ENCODE assay signal across 1 cellular context in the genomic region with DNA sequence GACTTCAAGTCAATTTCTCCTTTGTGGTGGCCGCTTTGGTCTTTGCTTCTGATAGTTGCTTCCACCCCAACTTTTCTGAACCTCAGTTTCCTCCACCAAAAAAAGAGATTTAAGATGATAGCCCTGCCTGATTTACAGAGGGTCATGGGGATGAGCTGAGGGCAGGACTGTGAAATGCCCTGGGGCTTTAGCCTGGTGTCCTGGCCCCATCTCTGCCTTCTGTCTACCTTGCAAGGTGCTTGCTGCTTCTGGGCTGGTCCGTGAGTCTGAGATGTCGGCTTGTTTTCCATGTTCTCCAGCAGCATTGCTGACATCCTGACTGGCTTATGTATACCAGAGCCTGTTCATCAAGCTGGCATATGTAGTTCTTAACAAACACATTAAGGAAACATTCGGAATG.
TF ChIP-seq lines count a peak whose summit lies in the region.

No MANE protein-coding gene starts in this region.

TF ChIP-seq in GM23338, 12 proteins besides CTCF, POLR2A, EP300 and RAD21 (continued from another document):
- TF ChIP-seq, protein P1, sequence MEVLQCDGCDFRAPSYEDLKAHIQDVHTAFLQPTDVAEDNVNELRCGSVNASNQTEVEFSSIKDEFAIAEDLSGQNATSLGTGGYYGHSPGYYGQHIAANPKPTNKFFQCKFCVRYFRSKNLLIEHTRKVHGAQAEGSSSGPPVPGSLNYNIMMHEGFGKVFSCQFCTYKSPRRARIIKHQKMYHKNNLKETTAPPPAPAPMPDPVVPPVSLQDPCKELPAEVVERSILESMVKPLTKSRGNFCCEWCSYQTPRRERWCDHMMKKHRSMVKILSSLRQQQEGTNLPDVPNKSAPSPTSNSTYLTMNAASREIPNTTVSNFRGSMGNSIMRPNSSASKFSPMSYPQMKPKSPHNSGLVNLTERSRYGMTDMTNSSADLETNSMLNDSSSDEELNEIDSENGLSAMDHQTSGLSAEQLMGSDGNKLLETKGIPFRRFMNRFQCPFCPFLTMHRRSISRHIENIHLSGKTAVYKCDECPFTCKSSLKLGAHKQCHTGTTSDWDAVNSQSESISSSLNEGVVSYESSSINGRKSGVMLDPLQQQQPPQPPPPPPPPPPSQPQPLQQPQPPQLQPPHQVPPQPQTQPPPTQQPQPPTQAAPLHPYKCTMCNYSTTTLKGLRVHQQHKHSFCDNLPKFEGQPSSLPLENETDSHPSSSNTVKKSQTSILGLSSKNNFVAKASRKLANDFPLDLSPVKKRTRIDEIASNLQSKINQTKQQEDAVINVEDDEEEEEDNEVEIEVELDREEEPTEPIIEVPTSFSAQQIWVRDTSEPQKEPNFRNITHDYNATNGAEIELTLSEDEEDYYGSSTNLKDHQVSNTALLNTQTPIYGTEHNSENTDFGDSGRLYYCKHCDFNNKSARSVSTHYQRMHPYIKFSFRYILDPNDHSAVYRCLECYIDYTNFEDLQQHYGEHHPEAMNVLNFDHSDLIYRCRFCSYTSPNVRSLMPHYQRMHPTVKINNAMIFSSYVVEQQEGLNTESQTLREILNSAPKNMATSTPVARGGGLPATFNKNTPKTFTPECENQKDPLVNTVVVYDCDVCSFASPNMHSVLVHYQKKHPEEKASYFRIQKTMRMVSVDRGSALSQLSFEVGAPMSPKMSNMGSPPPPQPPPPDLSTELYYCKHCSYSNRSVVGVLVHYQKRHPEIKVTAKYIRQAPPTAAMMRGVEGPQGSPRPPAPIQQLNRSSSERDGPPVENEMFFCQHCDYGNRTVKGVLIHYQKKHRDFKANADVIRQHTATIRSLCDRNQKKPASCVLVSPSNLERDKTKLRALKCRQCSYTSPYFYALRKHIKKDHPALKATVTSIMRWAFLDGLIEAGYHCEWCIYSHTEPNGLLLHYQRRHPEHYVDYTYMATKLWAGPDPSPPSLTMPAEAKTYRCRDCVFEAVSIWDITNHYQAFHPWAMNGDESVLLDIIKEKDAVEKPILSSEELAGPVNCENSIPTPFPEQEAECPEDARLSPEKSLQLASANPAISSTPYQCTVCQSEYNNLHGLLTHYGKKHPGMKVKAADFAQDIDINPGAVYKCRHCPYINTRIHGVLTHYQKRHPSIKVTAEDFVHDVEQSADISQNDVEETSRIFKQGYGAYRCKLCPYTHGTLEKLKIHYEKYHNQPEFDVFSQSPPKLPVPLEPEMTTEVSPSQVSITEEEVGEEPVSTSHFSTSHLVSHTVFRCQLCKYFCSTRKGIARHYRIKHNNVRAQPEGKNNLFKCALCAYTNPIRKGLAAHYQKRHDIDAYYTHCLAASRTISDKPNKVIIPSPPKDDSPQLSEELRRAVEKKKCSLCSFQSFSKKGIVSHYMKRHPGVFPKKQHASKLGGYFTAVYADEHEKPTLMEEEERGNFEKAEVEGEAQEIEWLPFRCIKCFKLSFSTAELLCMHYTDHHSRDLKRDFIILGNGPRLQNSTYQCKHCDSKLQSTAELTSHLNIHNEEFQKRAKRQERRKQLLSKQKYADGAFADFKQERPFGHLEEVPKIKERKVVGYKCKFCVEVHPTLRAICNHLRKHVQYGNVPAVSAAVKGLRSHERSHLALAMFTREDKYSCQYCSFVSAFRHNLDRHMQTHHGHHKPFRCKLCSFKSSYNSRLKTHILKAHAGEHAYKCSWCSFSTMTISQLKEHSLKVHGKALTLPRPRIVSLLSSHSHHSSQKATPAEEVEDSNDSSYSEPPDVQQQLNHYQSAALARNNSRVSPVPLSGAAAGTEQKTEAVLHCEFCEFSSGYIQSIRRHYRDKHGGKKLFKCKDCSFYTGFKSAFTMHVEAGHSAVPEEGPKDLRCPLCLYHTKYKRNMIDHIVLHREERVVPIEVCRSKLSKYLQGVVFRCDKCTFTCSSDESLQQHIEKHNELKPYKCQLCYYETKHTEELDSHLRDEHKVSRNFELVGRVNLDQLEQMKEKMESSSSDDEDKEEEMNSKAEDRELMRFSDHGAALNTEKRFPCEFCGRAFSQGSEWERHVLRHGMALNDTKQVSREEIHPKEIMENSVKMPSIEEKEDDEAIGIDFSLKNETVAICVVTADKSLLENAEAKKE (CRISPR knock-in tag; IDR thresholded peaks at IDR 0.05), result no peak
- TF ChIP-seq ZNF114 (CRISPR knock-in tag; IDR thresholded peaks at IDR 0.05) (no peak), STAT1 (IDR thresholded peaks at IDR 0.05; ENCODE audit: unreplicated experiment) (no peak), ZNF331 (CRISPR knock-in tag; IDR thresholded peaks at IDR 0.05; ENCODE audit: low read depth) (no peak)
- TF ChIP-seq, protein P2, sequence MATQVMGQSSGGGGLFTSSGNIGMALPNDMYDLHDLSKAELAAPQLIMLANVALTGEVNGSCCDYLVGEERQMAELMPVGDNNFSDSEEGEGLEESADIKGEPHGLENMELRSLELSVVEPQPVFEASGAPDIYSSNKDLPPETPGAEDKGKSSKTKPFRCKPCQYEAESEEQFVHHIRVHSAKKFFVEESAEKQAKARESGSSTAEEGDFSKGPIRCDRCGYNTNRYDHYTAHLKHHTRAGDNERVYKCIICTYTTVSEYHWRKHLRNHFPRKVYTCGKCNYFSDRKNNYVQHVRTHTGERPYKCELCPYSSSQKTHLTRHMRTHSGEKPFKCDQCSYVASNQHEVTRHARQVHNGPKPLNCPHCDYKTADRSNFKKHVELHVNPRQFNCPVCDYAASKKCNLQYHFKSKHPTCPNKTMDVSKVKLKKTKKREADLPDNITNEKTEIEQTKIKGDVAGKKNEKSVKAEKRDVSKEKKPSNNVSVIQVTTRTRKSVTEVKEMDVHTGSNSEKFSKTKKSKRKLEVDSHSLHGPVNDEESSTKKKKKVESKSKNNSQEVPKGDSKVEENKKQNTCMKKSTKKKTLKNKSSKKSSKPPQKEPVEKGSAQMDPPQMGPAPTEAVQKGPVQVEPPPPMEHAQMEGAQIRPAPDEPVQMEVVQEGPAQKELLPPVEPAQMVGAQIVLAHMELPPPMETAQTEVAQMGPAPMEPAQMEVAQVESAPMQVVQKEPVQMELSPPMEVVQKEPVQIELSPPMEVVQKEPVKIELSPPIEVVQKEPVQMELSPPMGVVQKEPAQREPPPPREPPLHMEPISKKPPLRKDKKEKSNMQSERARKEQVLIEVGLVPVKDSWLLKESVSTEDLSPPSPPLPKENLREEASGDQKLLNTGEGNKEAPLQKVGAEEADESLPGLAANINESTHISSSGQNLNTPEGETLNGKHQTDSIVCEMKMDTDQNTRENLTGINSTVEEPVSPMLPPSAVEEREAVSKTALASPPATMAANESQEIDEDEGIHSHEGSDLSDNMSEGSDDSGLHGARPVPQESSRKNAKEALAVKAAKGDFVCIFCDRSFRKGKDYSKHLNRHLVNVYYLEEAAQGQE (IDR thresholded peaks at IDR 0.05; ENCODE audit: unreplicated experiment), result no peak
- TF ChIP-seq, protein P3, sequence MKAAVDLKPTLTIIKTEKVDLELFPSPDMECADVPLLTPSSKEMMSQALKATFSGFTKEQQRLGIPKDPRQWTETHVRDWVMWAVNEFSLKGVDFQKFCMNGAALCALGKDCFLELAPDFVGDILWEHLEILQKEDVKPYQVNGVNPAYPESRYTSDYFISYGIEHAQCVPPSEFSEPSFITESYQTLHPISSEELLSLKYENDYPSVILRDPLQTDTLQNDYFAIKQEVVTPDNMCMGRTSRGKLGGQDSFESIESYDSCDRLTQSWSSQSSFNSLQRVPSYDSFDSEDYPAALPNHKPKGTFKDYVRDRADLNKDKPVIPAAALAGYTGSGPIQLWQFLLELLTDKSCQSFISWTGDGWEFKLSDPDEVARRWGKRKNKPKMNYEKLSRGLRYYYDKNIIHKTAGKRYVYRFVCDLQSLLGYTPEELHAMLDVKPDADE (IDR thresholded peaks at IDR 0.05), result no peak
